ENCODE assay signal across 11 cellular contexts in genomic region chr20:32522525-32522774, GRCh38.
DNase-seq lines count a peak whose midpoint lies in the region; ATAC-seq and TF ChIP-seq lines count a peak whose summit lies in the region.
"Had no signal": no experiment of that assay in that cellular context is flagged by ENCODE, and none has a peak within 500 bp of the region (broad histone marks: within the 10 kb centered on the region; RNA-seq: fewer than 3 reads in every experiment).

No MANE protein-coding gene starts in this region.

- H3K9me3 Mint-ChIP-seq in IgD-negative memory B cell: no peaks in the 10 kb centered on the region

- no peak for TF ChIP-seq CTCF in left ventricle myocardium inferior (IDR thresholded peaks at IDR 0.05; ENCODE audit: borderline replicate concordance)

- H3K27ac Mint-ChIP-seq in IgD-negative memory B cell (peak overlapping the region in 2 of 3 donors; percentile 42 to 73), T-helper 17 cell (peak overlapping the region; percentile 86)

- H3K4me3 Mint-ChIP-seq in IgD-negative memory B cell: peak overlapping the region in 2 of 4 donors; percentile 30 to 72
- peak overlapping the region; percentile 28 for H3K4me3 Mint-ChIP-seq in T-helper 17 cell

- intact Hi-C loops in left ventricle myocardium inferior (cut with micrococcal nuclease): no loop called here

- H3K27me3 ChIP-seq in left ventricle myocardium inferior (ENCODE audit: low read depth): no peaks in the 10 kb centered on the region

- no peak overlapping the region for H3K27ac ChIP-seq in left ventricle myocardium inferior (replicated peaks)

- H3K4me1 Mint-ChIP-seq in IgD-negative memory B cell: peaks cover 30 to 40% (median 36%) of the 10 kb centered on the region in 3 donors
- peaks cover 44% of the 10 kb centered on the region for H3K4me1 Mint-ChIP-seq in T-helper 17 cell

- DNase-seq in NCI-H82 (lab: John Stamatoyannopoulos, UW) (peak; percentile 74), NCI-H82 treated with DMSO at 0.1 percent for 48 hours (lab: John Stamatoyannopoulos, UW; ENCODE audit: unreplicated experiment) (no peak), T-helper 17 cell (no peak), myocyte (ENCODE audit: low read depth) (peak; percentile 92), NCI-H446 treated with DMSO at 0.1 percent for 48 hours (lab: John Stamatoyannopoulos, UW) (no peak), NCI-H748 treated with DMSO at 0.1 percent for 48 hours (lab: John Stamatoyannopoulos, UW) (no peak), left ventricle myocardium inferior (no peak)
- DNase-seq: activated CD4-positive, alpha-beta T cell treated with anti-CD3 and anti-CD28 coated beads, Interleukin-2, amount 50 U/mL, for 48 hours; activated naive CD4-positive, alpha-beta T cell treated with anti-CD3 and anti-CD28 coated beads, Interleukin-2, amount 50 U/mL, for 16 hours; stimulated activated CD4-positive, alpha-beta T cell treated with anti-CD3 and anti-CD28 coated beads, Interleukin-15, amount 100 ng/mL, for 24 hours had no signal

- peak; percentile 32 for ATAC-seq in T-helper 17 cell

- H3K9me3 ChIP-seq in T-helper 17 cell (ENCODE audit: control insufficient read depth, low read length, poor library complexity, severe bottlenecking): no peaks in the 10 kb centered on the region
- H3K9me3 ChIP-seq in left ventricle myocardium inferior (replicated peaks): no peaks in the 10 kb centered on the region

- H3K27me3 Mint-ChIP-seq in IgD-negative memory B cell: no peaks in the 10 kb centered on the region
- H3K27me3 Mint-ChIP-seq in T-helper 17 cell: no peaks in the 10 kb centered on the region

- peaks cover 53% of the 10 kb centered on the region for H3K4me1 ChIP-seq in left ventricle myocardium inferior

- no peaks in the 10 kb centered on the region for H3K36me3 ChIP-seq in left ventricle myocardium inferior

- H3K36me3 Mint-ChIP-seq in IgD-negative memory B cell: peaks cover 7% of the 10 kb centered on the region
- peaks cover 8% of the 10 kb centered on the region for H3K36me3 Mint-ChIP-seq in T-helper 17 cell (ENCODE audit: low read depth)

- H3K4me3 ChIP-seq in left ventricle myocardium inferior: no peak overlapping the region

Comparison
In these comparisons a context has a peak if more than half of its experiments do, and no peak if none do; other contexts are left out.
1. DNase-seq: peak in NCI-H82 (single experiment) and myocyte (single experiment); none in NCI-H82 treated with DMSO at 0.1 percent for 48 hours (single experiment), T-helper 17 cell (0 of 3), NCI-H446 treated with DMSO at 0.1 percent for 48 hours (single experiment), NCI-H748 treated with DMSO at 0.1 percent for 48 hours (single experiment) and left ventricle myocardium inferior (single experiment).